ENCODE assay signal across 1 cellular context in genomic region chr12:54147186-54147585, GRCh38.
A peak's percentile ranks its signal among the peaks of the same experiment; 100 is the strongest.
TF ChIP-seq lines count a peak whose summit lies in the region.

No MANE protein-coding gene starts in this region.

TF ChIP-seq in HepG2, 621 proteins besides CTCF, POLR2A, EP300 and RAD21:
- TF ChIP-seq STAG1 (CRISPR knock-in tag; IDR thresholded peaks at IDR 0.05) (0 out of 2 replicates have a peak, but pooled peaks have one; percentile 16), AFF4 (CRISPR knock-in tag; IDR thresholded peaks at IDR 0.05) (no peak), ZBTB33 (CRISPR knock-in tag; IDR thresholded peaks at IDR 0.05) (0 out of 2 replicates have a peak, but pooled peaks have one; percentile 24), ZNF839 (CRISPR knock-in tag; IDR thresholded peaks at IDR 0.05; ENCODE audit: borderline replicate concordance) (no peak), NFYC (CRISPR knock-in tag; IDR thresholded peaks at IDR 0.05) (no peak)
